ENCODE assay signal across 25 cellular contexts in the genomic region with DNA sequence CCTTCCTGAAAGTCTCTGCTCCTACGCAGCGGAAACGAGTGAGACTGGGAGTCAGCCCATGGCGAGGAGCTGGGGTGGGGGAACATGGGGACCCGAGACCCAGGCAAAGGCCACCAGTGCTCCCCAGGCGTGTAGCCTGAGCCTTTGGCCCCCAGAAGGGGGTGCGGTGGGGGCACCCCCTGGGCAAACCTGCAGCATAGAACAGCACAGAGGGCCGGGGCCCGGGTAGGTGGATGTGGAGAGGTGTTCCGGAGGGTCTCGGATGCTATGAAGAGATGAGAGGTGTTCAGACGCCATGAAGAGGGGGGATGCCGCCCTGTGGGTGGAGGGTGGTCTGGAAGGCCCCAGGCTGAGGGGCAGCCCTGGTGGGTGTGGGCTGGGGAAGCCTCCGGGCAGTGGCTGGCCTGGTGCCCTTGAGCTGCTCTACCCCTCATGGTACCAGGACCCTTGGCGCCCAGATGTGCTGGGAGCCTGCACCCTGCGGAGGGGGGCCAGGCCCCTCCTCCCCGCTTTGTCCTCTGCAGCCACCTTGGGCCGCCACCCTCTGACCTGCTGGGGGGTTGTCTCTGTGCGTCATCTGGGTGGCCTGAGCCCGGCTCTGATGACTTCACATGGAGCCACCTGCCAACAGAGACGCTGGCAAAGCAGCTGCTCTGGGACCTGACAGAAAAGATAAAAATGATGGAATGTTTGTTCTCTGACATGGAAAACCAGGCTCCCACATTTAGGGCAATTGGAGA.
DNase-seq lines count a peak whose midpoint lies in the region; ATAC-seq, FAIRE-seq and TF ChIP-seq lines count a peak whose summit lies in the region.
"Had no signal": no experiment of that assay in that cellular context is flagged by ENCODE, and none has a peak within 500 bp of the region (broad histone marks: within the 10 kb centered on the region; RNA-seq: fewer than 3 reads in every experiment).

No MANE protein-coding gene starts in this region.

- WGBS in sigmoid colon, 2 donors: 82 to 91% methylated on average over 21 of the region's 21 CpGs

- H3K27ac Mint-ChIP-seq in activated CD8-positive, alpha-beta T cell treated with anti-CD3 and anti-CD28 coated beads, Interleukin-2, amount 10 ng/mL, durations not matched to agents 7 days and 5 days: no peak overlapping the region
- H3K27ac Mint-ChIP-seq in activated CD8-positive, alpha-beta T cell treated with anti-CD3 and anti-CD28 coated beads for 36 hours: no peak overlapping the region
- H3K27ac Mint-ChIP-seq in glutamatergic neuron (ENCODE audit: unreplicated experiment): no peak overlapping the region
- H3K27ac Mint-ChIP-seq: activated CD4-positive, alpha-beta memory T cell treated with anti-CD3 and anti-CD28 coated beads, Interleukin-2, amount 10 ng/mL, durations not matched to agents 7 days and 5 days; activated naive CD4-positive, alpha-beta T cell treated with anti-CD3 and anti-CD28 coated beads, Interleukin-2, amount 50 U/mL, for 24 hours; CD4-positive, CD25-positive, alpha-beta regulatory T cell; IgD-negative memory B cell had no signal

- H3K4me3 ChIP-seq in sigmoid colon: no peak overlapping the region
- H3K4me3 ChIP-seq: colonic mucosa, heart right ventricle, MG63, ovary, SJSA1 had no signal

- H3K27ac ChIP-seq in sigmoid colon: no peak overlapping the region
- H3K27ac ChIP-seq: colonic mucosa, heart right ventricle, HL-60, ovary, SJSA1, VCaP had no signal

- H3K27me3 ChIP-seq in sigmoid colon: peaks cover 0 to 15% (median 0%) of the 10 kb centered on the region in 3 donors
- H3K27me3 ChIP-seq: colonic mucosa, MG63, ovary had no signal

- H3K27me3 Mint-ChIP-seq in activated CD8-positive, alpha-beta T cell treated with anti-CD3 and anti-CD28 coated beads, Interleukin-2, amount 10 ng/mL, durations not matched to agents 7 days and 5 days (ENCODE audit: low read depth): peaks cover 2% of the 10 kb centered on the region
- H3K27me3 Mint-ChIP-seq in activated CD8-positive, alpha-beta T cell treated with anti-CD3 and anti-CD28 coated beads for 36 hours: peaks cover 13% of the 10 kb centered on the region
- H3K27me3 Mint-ChIP-seq in glutamatergic neuron (ENCODE audit: unreplicated experiment): peaks cover 3% of the 10 kb centered on the region
- H3K27me3 Mint-ChIP-seq: CD4-positive, CD25-positive, alpha-beta regulatory T cell had no signal

- peaks cover 6% of the 10 kb centered on the region for H3K4me1 Mint-ChIP-seq in activated CD8-positive, alpha-beta T cell treated with anti-CD3 and anti-CD28 coated beads, Interleukin-2, amount 10 ng/mL, durations not matched to agents 7 days and 5 days (ENCODE audit: low read depth)
- peaks cover 2% of the 10 kb centered on the region for H3K4me1 Mint-ChIP-seq in activated CD8-positive, alpha-beta T cell treated with anti-CD3 and anti-CD28 coated beads for 36 hours (ENCODE audit: low read depth)
- H3K4me1 Mint-ChIP-seq in glutamatergic neuron (ENCODE audit: low read depth, unreplicated experiment): peaks cover 30% of the 10 kb centered on the region

- H3K36me3 Mint-ChIP-seq in activated CD8-positive, alpha-beta T cell treated with anti-CD3 and anti-CD28 coated beads, Interleukin-2, amount 10 ng/mL, durations not matched to agents 7 days and 5 days (ENCODE audit: low read depth): no peaks in the 10 kb centered on the region
- no peaks in the 10 kb centered on the region for H3K36me3 Mint-ChIP-seq in activated CD8-positive, alpha-beta T cell treated with anti-CD3 and anti-CD28 coated beads for 36 hours (ENCODE audit: low read depth)
- H3K36me3 Mint-ChIP-seq in glutamatergic neuron (ENCODE audit: unreplicated experiment): no peaks in the 10 kb centered on the region
- H3K36me3 Mint-ChIP-seq: activated naive CD4-positive, alpha-beta T cell treated with anti-CD3 and anti-CD28 coated beads, Interleukin-2, amount 50 U/mL, for 24 hours; CD4-positive, CD25-positive, alpha-beta regulatory T cell; IgD-negative memory B cell had no signal

- CTCF ChIA-PET in activated CD8-positive, alpha-beta T cell treated with anti-CD3 and anti-CD28 coated beads, Interleukin-2, amount 10 ng/mL, durations not matched to agents 7 days and 5 days (lab: Charles Lee): no interaction called here
- CTCF ChIA-PET in activated CD8-positive, alpha-beta T cell treated with anti-CD3 and anti-CD28 coated beads for 36 hours (lab: Charles Lee): no interaction called here

- no peak for DNase-seq in activated CD8-positive, alpha-beta T cell treated with anti-CD3 and anti-CD28 coated beads, Interleukin-2, amount 10 ng/mL, durations not matched to agents 7 days and 5 days
- no peak for DNase-seq in activated CD8-positive, alpha-beta T cell treated with anti-CD3 and anti-CD28 coated beads for 36 hours
- DNase-seq in NCI-H446 treated with DMSO at 0.1 percent for 48 hours (lab: John Stamatoyannopoulos, UW) (peak; percentile 41), glutamatergic neuron (peak; percentile 16), sigmoid colon (peak; percentile 50), NCI-H1436 treated with DMSO at 0.1 percent for 48 hours (lab: John Stamatoyannopoulos, UW) (no peak), GM12892 (ENCODE audit: insufficient read length) (no peak)
- no peak for DNase-seq in stimulated activated CD4-positive, alpha-beta T cell treated with anti-CD3 and anti-CD28 coated beads, Interleukin-1b, Interleukin-23, amount 100 ng/mL, for 48 hours
- DNase-seq: ACHN; activated CD4-positive, alpha-beta memory T cell treated with anti-CD3 and anti-CD28 coated beads, Interleukin-2, amount 10 ng/mL, durations not matched to agents 7 days and 5 days; activated T-cell treated with anti-CD3 and anti-CD28 coated beads, Interleukin-2, amount 50 U/mL, for 4 hours; CD4-positive, CD25-positive, alpha-beta regulatory T cell; colonic mucosa; DMS79; heart right ventricle; MG63; NCI-H146; NCI-H524 treated with DMSO at 0.1 percent for 48 hours; stimulated activated CD4-positive, alpha-beta T cell treated with anti-CD3 and anti-CD28 coated beads, Interleukin-4, amount 100 ng/mL, for 1 hour had no signal

- TF ChIP-seq EP300 in sigmoid colon (IDR thresholded peaks at IDR 0.05): no peak

- H3K9me3 ChIP-seq in sigmoid colon: no peaks in the 10 kb centered on the region
- H3K9me3 ChIP-seq: colonic mucosa, heart right ventricle, MG63, ovary, SJSA1 had no signal

- POLR2A ChIA-PET in activated CD8-positive, alpha-beta T cell treated with anti-CD3 and anti-CD28 coated beads, Interleukin-2, amount 10 ng/mL, durations not matched to agents 7 days and 5 days (lab: Charles Lee): no interaction called here
- POLR2A ChIA-PET in activated CD8-positive, alpha-beta T cell treated with anti-CD3 and anti-CD28 coated beads for 36 hours (lab: Charles Lee): no interaction called here

- H3K9me3 Mint-ChIP-seq in activated CD8-positive, alpha-beta T cell treated with anti-CD3 and anti-CD28 coated beads, Interleukin-2, amount 10 ng/mL, durations not matched to agents 7 days and 5 days (ENCODE audit: insufficient read depth): no peaks in the 10 kb centered on the region
- no peaks in the 10 kb centered on the region for H3K9me3 Mint-ChIP-seq in activated CD8-positive, alpha-beta T cell treated with anti-CD3 and anti-CD28 coated beads for 36 hours
- peaks cover 4% of the 10 kb centered on the region for H3K9me3 Mint-ChIP-seq in glutamatergic neuron (ENCODE audit: unreplicated experiment)
- H3K9me3 Mint-ChIP-seq: activated CD4-positive, alpha-beta memory T cell treated with anti-CD3 and anti-CD28 coated beads, Interleukin-2, amount 10 ng/mL, durations not matched to agents 7 days and 5 days; activated naive CD4-positive, alpha-beta T cell treated with anti-CD3 and anti-CD28 coated beads, Interleukin-2, amount 50 U/mL, for 24 hours; activated T-cell treated with anti-CD3 and anti-CD28 coated beads, Interleukin-2, amount 50 U/mL, for 4 hours; CD4-positive, CD25-positive, alpha-beta regulatory T cell; IgD-negative memory B cell had no signal

- no peak for TF ChIP-seq POLR2A in sigmoid colon (IDR thresholded peaks at IDR 0.05)
- no peak for TF ChIP-seq POLR2A in GM12892 (IDR thresholded peaks at IDR 0.05; ENCODE audit: low read depth, low read length)

- no peak for FAIRE-seq in GM12892 (lab: Jason Lieb, UNC)

- ATAC-seq in activated CD8-positive, alpha-beta T cell treated with anti-CD3 and anti-CD28 coated beads, Interleukin-2, amount 10 ng/mL, durations not matched to agents 7 days and 5 days: peak; percentile 30
- no peak for ATAC-seq in activated CD8-positive, alpha-beta T cell treated with anti-CD3 and anti-CD28 coated beads for 36 hours
- ATAC-seq: activated T-cell treated with anti-CD3 and anti-CD28 coated beads, Interleukin-2, amount 50 U/mL, for 4 hours; heart right ventricle had no signal

- H3K4me3 Mint-ChIP-seq in activated CD8-positive, alpha-beta T cell treated with anti-CD3 and anti-CD28 coated beads, Interleukin-2, amount 10 ng/mL, durations not matched to agents 7 days and 5 days: no peak overlapping the region
- H3K4me3 Mint-ChIP-seq in activated CD8-positive, alpha-beta T cell treated with anti-CD3 and anti-CD28 coated beads for 36 hours: no peak overlapping the region
- H3K4me3 Mint-ChIP-seq in glutamatergic neuron (ENCODE audit: unreplicated experiment): no peak overlapping the region
- H3K4me3 Mint-ChIP-seq: activated CD4-positive, alpha-beta memory T cell treated with anti-CD3 and anti-CD28 coated beads, Interleukin-2, amount 10 ng/mL, durations not matched to agents 7 days and 5 days; activated naive CD4-positive, alpha-beta T cell treated with anti-CD3 and anti-CD28 coated beads, Interleukin-2, amount 50 U/mL, for 24 hours; activated T-cell treated with anti-CD3 and anti-CD28 coated beads, Interleukin-2, amount 50 U/mL, for 4 hours; CD4-positive, CD25-positive, alpha-beta regulatory T cell; IgD-negative memory B cell had no signal

- no peaks in the 10 kb centered on the region for H3K36me3 ChIP-seq in sigmoid colon
- H3K36me3 ChIP-seq: colonic mucosa, heart right ventricle, MG63, ovary, SJSA1 had no signal

- peaks cover 0 to 5% (median 0%) of the 10 kb centered on the region in 4 donors for H3K4me1 ChIP-seq in sigmoid colon
- H3K4me1 ChIP-seq: colonic mucosa, SJSA1 had no signal

- intact Hi-C loops in activated CD8-positive, alpha-beta T cell treated with anti-CD3 and anti-CD28 coated beads for 36 hours (cut with micrococcal nuclease): no loop called here
- intact Hi-C loops in sigmoid colon (cut with DNase I): no loop called here

- no peak for TF ChIP-seq CTCF in activated CD8-positive, alpha-beta T cell treated with anti-CD3 and anti-CD28 coated beads for 36 hours (IDR thresholded peaks at IDR 0.05)
- TF ChIP-seq CTCF in glutamatergic neuron (IDR thresholded peaks at IDR 0.05; ENCODE audit: partially characterized antibody, unreplicated experiment) (no peak), sigmoid colon (IDR thresholded peaks at IDR 0.05) (no peak)

Comparison
In these comparisons a context has a peak if more than half of its experiments do, and no peak if none do; other contexts are left out.
1. DNase-seq: peak in NCI-H446 treated with DMSO at 0.1 percent for 48 hours (single experiment), glutamatergic neuron (single experiment) and sigmoid colon (single experiment); none in activated CD8-positive, alpha-beta T cell treated with anti-CD3 and anti-CD28 coated beads, Interleukin-2, amount 10 ng/mL, durations not matched to agents 7 days and 5 days (single experiment), activated CD8-positive, alpha-beta T cell treated with anti-CD3 and anti-CD28 coated beads for 36 hours (single experiment), stimulated activated CD4-positive, alpha-beta T cell treated with anti-CD3 and anti-CD28 coated beads, Interleukin-1b, Interleukin-23, amount 100 ng/mL, for 48 hours (single experiment), NCI-H1436 treated with DMSO at 0.1 percent for 48 hours (single experiment) and GM12892 (single experiment).